In genomic region chr5:9483779-9484178, GRCh38 we compare ENCODE assay signal across 30 cellular contexts.
DNase-seq lines count a peak whose midpoint lies in the region; ATAC-seq, FAIRE-seq and TF ChIP-seq lines count a peak whose summit lies in the region.
"Had no signal": no experiment of that assay in that cellular context is flagged by ENCODE, and none has a peak within 500 bp of the region (broad histone marks: within the 10 kb centered on the region; RNA-seq: fewer than 3 reads in every experiment).

No MANE protein-coding gene starts in this region.

- H3K27ac ChIP-seq in SK-N-SH (ENCODE audit: low read depth in 2 of 2, low read length in 1 of 2) (no peak overlapping the region; a peak in 1 of 4 replicates), sigmoid colon (no peak overlapping the region)
- H3K27ac ChIP-seq: 22Rv1, adrenal gland, breast epithelium, colonic mucosa, heart right ventricle, lower lobe of right lung had no signal

- no peak overlapping the region for H2AFZ ChIP-seq in SK-N-SH (ENCODE audit: low read depth)

- H3K9ac ChIP-seq in SK-N-SH = no peak overlapping the region

- H4K20me1 ChIP-seq in SK-N-SH (ENCODE audit: insufficient read depth) = no peaks in the 10 kb centered on the region

- peak; percentile 69 for ATAC-seq in SK-N-SH treated with all-trans-retinoic acid at 6 μM for 48 hours
- ATAC-seq: activated CD8-positive, alpha-beta T cell treated with anti-CD3 and anti-CD28 coated beads for 36 hours; heart right ventricle; lower lobe of right lung; PC-3; Right ventricle myocardium inferior; stimulated activated naive CD8-positive, alpha-beta T cell treated with anti-CD3 and anti-CD28 coated beads, Interleukin-15, Interleukin-2, amounts not matched to agents 100 U/mL and 50 U/mL, for 24 hours had no signal

- H3F3A ChIP-seq in SK-N-SH (replicated peaks; ENCODE audit: insufficient read depth) = no peaks in the 10 kb centered on the region

- H3K4me3 ChIP-seq in SK-N-SH (ENCODE audit: low read depth in 2 of 2, low read length in 1 of 2) (no peak overlapping the region), bronchial epithelial cell (ENCODE audit: low read depth, low read length) (no peak overlapping the region), sigmoid colon (no peak overlapping the region)
- H3K4me3 ChIP-seq: adrenal gland, breast epithelium, colonic mucosa, heart right ventricle, lower lobe of right lung had no signal

- H3K4me1 ChIP-seq in SK-N-SH (ENCODE audit: control insufficient read depth in 1 of 2, insufficient read depth in 2 of 2, low read depth in 1 of 2, low read length in 1 of 2) (no peaks in the 10 kb centered on the region; a peak in 2 of 4 replicates), sigmoid colon (no peaks in the 10 kb centered on the region)
- H3K4me1 ChIP-seq: adrenal gland, breast epithelium, colonic mucosa, lower lobe of right lung had no signal

- DNase-seq in SK-N-SH (no peak), bronchial epithelial cell (ENCODE audit: low read depth) (peak; percentile 7), iris pigment epithelial cell (ENCODE audit: low read depth) (peak; percentile 18), sigmoid colon (no peak), midbrain (lab: John Stamatoyannopoulos, UW) (no peak), GM19238 (ENCODE audit: insufficient read length, low spot score) (no peak), iPS-NIHi7 (ENCODE audit: extremely low spot score) (no peak)
- DNase-seq: activated CD8-positive, alpha-beta memory T cell treated with anti-CD3 and anti-CD28 coated beads, Interleukin-2, amount 50 U/mL, for 48 hours; activated CD8-positive, alpha-beta T cell treated with anti-CD3 and anti-CD28 coated beads for 36 hours; activated naive CD4-positive, alpha-beta T cell treated with anti-CD3 and anti-CD28 coated beads, Interleukin-2, amount 10 ng/mL, durations not matched to agents 7 days and 5 days; adrenal gland; colonic mucosa; effector CD8-positive, alpha-beta T cell; erythroblast; heart right ventricle; kidney glomerular epithelial cell; lower lobe of right lung; NCI-H1417; NCI-H2081; NCI-H526 treated with DMSO at 0.1 percent for 48 hours; NK-92 treated with Interleukin-12 subunit alpha and Interleukin-12 subunit beta, amount 100 ng/mL, for 24 hours; stimulated activated CD4-positive, alpha-beta T cell treated with anti-CD3 and anti-CD28 coated beads, Interleukin-1b, Interleukin-23, amount 100 ng/mL, for 48 hours; stimulated activated naive CD8-positive, alpha-beta T cell treated with anti-CD3 and anti-CD28 coated beads, Interleukin-15, Interleukin-2, amounts not matched to agents 100 U/mL and 50 U/mL, for 24 hours had no signal

- H3K36me3 ChIP-seq in SK-N-SH (replicated peaks in 1 of 2; ENCODE audit: control insufficient read depth in 1 of 2, insufficient read depth in 2 of 2, low read length in 1 of 2) (no peaks in the 10 kb centered on the region), bronchial epithelial cell (ENCODE audit: control insufficient read depth, insufficient read depth, low read length) (no peaks in the 10 kb centered on the region), sigmoid colon (no peaks in the 10 kb centered on the region)
- H3K36me3 ChIP-seq: adrenal gland, breast epithelium, colonic mucosa, heart right ventricle, lower lobe of right lung had no signal

- POLR2A ChIA-PET in SK-N-SH (lab: Yijun Ruan, JAX) = no interaction called here

- H3K27me3 ChIP-seq in SK-N-SH (ENCODE audit: insufficient read depth) (no peaks in the 10 kb centered on the region), bronchial epithelial cell (ENCODE audit: control insufficient read depth, insufficient read depth, low read length) (no peaks in the 10 kb centered on the region), sigmoid colon (no peaks in the 10 kb centered on the region)
- H3K27me3 ChIP-seq: adrenal gland, breast epithelium, colonic mucosa, heart right ventricle had no signal

- intact Hi-C loops in sigmoid colon (cut with DNase I) = no loop called here

- TF ChIP-seq CTCF in SK-N-SH (IDR thresholded peaks at IDR 0.05) = no peak
- TF ChIP-seq CTCF in bronchial epithelial cell (IDR thresholded peaks at IDR 0.05; ENCODE audit: insufficient read depth, low read length, severe bottlenecking) = no peak
- no peak for TF ChIP-seq CTCF in sigmoid colon (IDR thresholded peaks at IDR 0.05)

- no peak for TF ChIP-seq RAD21 in SK-N-SH (IDR thresholded peaks at IDR 0.05; ENCODE audit: low read length)

- H3K9me3 ChIP-seq in SK-N-SH (no peaks in the 10 kb centered on the region), sigmoid colon (no peaks in the 10 kb centered on the region)
- H3K9me3 ChIP-seq: adrenal gland, colonic mucosa had no signal

- TF ChIP-seq POLR2A in sigmoid colon (IDR thresholded peaks at IDR 0.05) = no peak

- WGBS in SK-N-SH (ENCODE audit: low lambda C conversion rate) = 65% methylated on average over 3 of the region's 3 CpGs
- whole genome bisulfite sequencing in sigmoid colon, 2 donors = 62 to 84% methylated on average over 3 of the region's 3 CpGs

- no peaks in the 10 kb centered on the region for H3K79me2 ChIP-seq in SK-N-SH (ENCODE audit: insufficient read depth)

- no peak overlapping the region for H3K4me2 ChIP-seq in SK-N-SH

- FAIRE-seq in bronchial epithelial cell (lab: Jason Lieb, UNC) = no peak
- FAIRE-seq: D721Med, H54 had no signal

- CTCF ChIA-PET in SK-N-SH (lab: Yijun Ruan, JAX) = interaction anchor here (0.8 kb wide), 1 partner anchor 16 kb away, joined by 3 read pairs; no protein-coding TSS in a partner anchor

- H3K9me2 ChIP-seq in SK-N-SH = no peaks in the 10 kb centered on the region

- TF ChIP-seq EP300 in SK-N-SH (IDR thresholded peaks at IDR 0.05; ENCODE audit: borderline replicate concordance in 1 of 2, low read depth in 1 of 2, low read length in 1 of 2) (no peak), sigmoid colon (IDR thresholded peaks at IDR 0.05) (no peak)

TF ChIP-seq in SK-N-SH treated with all-trans-retinoic acid at 6 μM for 48 hours, 23 proteins besides CTCF, POLR2A, EP300 and RAD21:
- TF ChIP-seq TOX (CRISPR knock-in tag; IDR thresholded peaks at IDR 0.05; ENCODE audit: borderline replicate concordance) (no peak), TCF4 (CRISPR knock-in tag; IDR thresholded peaks at IDR 0.05; ENCODE audit: borderline replicate concordance) (no peak), GLIS3 (CRISPR knock-in tag; IDR thresholded peaks at IDR 0.05) (no peak), ZNF70 (CRISPR knock-in tag; IDR thresholded peaks at IDR 0.05) (no peak), ZC3H10 (CRISPR knock-in tag; IDR thresholded peaks at IDR 0.05) (no peak), ZFP3 (CRISPR knock-in tag; IDR thresholded peaks at IDR 0.05) (no peak), CSDC2 (CRISPR knock-in tag; IDR thresholded peaks at IDR 0.05) (no peak)

TF ChIP-seq in SK-N-SH, 30 proteins besides CTCF, POLR2A, EP300 and RAD21:
- TF ChIP-seq TEAD4 (IDR thresholded peaks at IDR 0.05; ENCODE audit: borderline replicate concordance, insufficient read depth) (no peak), MAX (IDR thresholded peaks at IDR 0.05; ENCODE audit: low read depth) (no peak), POLR2AphosphoS5 (IDR thresholded peaks at IDR 0.05; ENCODE audit: low read depth, low read length) (no peak), EZH2phosphoT487 (IDR thresholded peaks at IDR 0.05; ENCODE audit: borderline replicate concordance, low read depth) (no peak), PBX3 (IDR thresholded peaks at IDR 0.05) (no peak), TAF1 (IDR thresholded peaks at IDR 0.05; ENCODE audit: borderline replicate concordance, low read depth, low read length) (no peak), USF2 (IDR thresholded peaks at IDR 0.05; ENCODE audit: borderline replicate concordance, low read depth, low read length) (no peak), YY1 (IDR thresholded peaks at IDR 0.05; ENCODE audit: low read depth) (no peak), RFX5 (IDR thresholded peaks at IDR 0.05; ENCODE audit: low read length) (no peak), NRF1 (IDR thresholded peaks at IDR 0.05; ENCODE audit: low read depth, low read length) (no peak), JUND (IDR thresholded peaks at IDR 0.05) (no peak), TCF12 (IDR thresholded peaks at IDR 0.05) (no peak), GABPA (IDR thresholded peaks at IDR 0.05; ENCODE audit: low read depth) (no peak), RXRA (IDR thresholded peaks at IDR 0.05; ENCODE audit: borderline replicate concordance, low read depth) (no peak), GATA2 (CRISPR knock-in tag; IDR thresholded peaks at IDR 0.05) (no peak)

Comparison
In these comparisons a context has a peak if more than half of its experiments do, and no peak if none do; other contexts are left out.
1. DNase-seq: peak in bronchial epithelial cell (single experiment) and iris pigment epithelial cell (single experiment); none in SK-N-SH (single experiment), sigmoid colon (single experiment), midbrain (single experiment), GM19238 (single experiment) and iPS-NIHi7 (single experiment).